ENCODE assay signal across 25 cellular contexts in genomic region chr5:143738415-143739401, GRCh38.
DNase-seq lines count a peak whose midpoint lies in the region; ATAC-seq, FAIRE-seq and TF ChIP-seq lines count a peak whose summit lies in the region.
"Had no signal": no experiment of that assay in that cellular context is flagged by ENCODE, and none has a peak within 500 bp of the region (broad histone marks: within the 10 kb centered on the region; RNA-seq: fewer than 3 reads in every experiment).

No MANE protein-coding gene starts in this region.

- H3K9ac ChIP-seq in HepG2 (ENCODE audit: insufficient read depth, low read depth, low read length): no peak overlapping the region

- H3K27ac ChIP-seq in RWPE2 (ENCODE audit: poor library complexity, severe bottlenecking) (no peak overlapping the region), HepG2 (ENCODE audit: extremely low read length, insufficient read depth, low read length) (no peak overlapping the region)
- H3K27ac ChIP-seq: colonic mucosa, esophagus muscularis mucosa, hepatocyte, WERI-Rb-1 had no signal

- no peak overlapping the region for H2AFZ ChIP-seq in HepG2 (ENCODE audit: low read length)
- H2AFZ ChIP-seq: hepatocyte had no signal

- POLR2A ChIA-PET in HepG2 (lab: Yijun Ruan, JAX): no interaction called here

- 29% methylated on average over 2 of the region's 2 CpGs for WGBS in HepG2 (ENCODE audit: low lambda C conversion rate)

- TF ChIP-seq CTCF in RWPE2 (IDR thresholded peaks at IDR 0.05; ENCODE audit: poor library complexity, severe bottlenecking): no peak
- no peak for TF ChIP-seq CTCF in HepG2 (CRISPR knock-in tag; IDR thresholded peaks at IDR 0.05)

- H3K9me3 ChIP-seq in RWPE2 (ENCODE audit: severe bottlenecking): no peaks in the 10 kb centered on the region
- no peaks in the 10 kb centered on the region for H3K9me3 ChIP-seq in HepG2 (ENCODE audit: low read length)
- H3K9me3 ChIP-seq: colonic mucosa, esophagus muscularis mucosa had no signal

- no peak for TF ChIP-seq RAD21 in HepG2 (CRISPR knock-in tag; IDR thresholded peaks at IDR 0.05)

- H3K27me3 ChIP-seq in RWPE2 (ENCODE audit: insufficient read depth, poor library complexity, severe bottlenecking) (no peaks in the 10 kb centered on the region), HepG2 (ENCODE audit: control insufficient read depth in 1 of 2, insufficient read depth in 2 of 2, low read length in 2 of 2) (peaks cover 0 to 3% of the 10 kb centered on the region in 2 experiments; a peak in 1 of 5 replicates)
- H3K27me3 ChIP-seq: colonic mucosa, esophagus muscularis mucosa, hepatocyte had no signal

- in situ Hi-C loops in HepG2 (cut with HindIII; ENCODE audit: extremely low pct_ligation_motif_present, low pct_unique_long_range_greater_than_20kb): no loop called here

- H4K20me1 ChIP-seq in HepG2 (ENCODE audit: insufficient read depth, low read length): no peaks in the 10 kb centered on the region

- TF ChIP-seq POLR2A in HepG2 (IDR thresholded peaks at IDR 0.05; ENCODE audit: insufficient read depth in 1 of 2, low read depth in 2 of 2, low read length in 2 of 2): no peak

- intact Hi-C loops in HepG2 (cut with micrococcal nuclease; ENCODE audit: unreplicated experiment): no loop called here

- no peaks in the 10 kb centered on the region for H3K79me2 ChIP-seq in HepG2 (ENCODE audit: insufficient read depth, low read length)
- H3K79me2 ChIP-seq: hepatocyte had no signal

- peak; percentile 82 for ATAC-seq in GM18861 (IDR thresholded peaks at IDR 0.05; ENCODE audit: unreplicated experiment)
- peak; percentile 29; the same call in 1 of the 3 replicates for ATAC-seq in RWPE2 (ENCODE audit: low read depth)
- no peak for ATAC-seq in HepG2
- ATAC-seq in HG02678 (IDR thresholded peaks at IDR 0.05; ENCODE audit: unreplicated experiment): no peak
- ATAC-seq in GM21423 (IDR thresholded peaks at IDR 0.05; ENCODE audit: unreplicated experiment): no peak
- ATAC-seq: CD8-positive, alpha-beta T cell; Right ventricle myocardium inferior; sciatic nerve had no signal

- no peak overlapping the region for H3K4me2 ChIP-seq in HepG2 (ENCODE audit: low read depth, low read length)
- H3K4me2 ChIP-seq: hepatocyte had no signal

- no peak for TF ChIP-seq EP300 in HepG2 (IDR thresholded peaks at IDR 0.05; ENCODE audit: low read depth in 2 of 2, low read length in 2 of 2)
- no peak for TF ChIP-seq EP300 in HepG2 (CRISPR knock-in tag; IDR thresholded peaks at IDR 0.05; ENCODE audit: borderline replicate concordance)

- H3K4me3 ChIP-seq in RWPE2 (ENCODE audit: severe bottlenecking) (no peak overlapping the region), HepG2 (replicated peaks in 1 of 3; ENCODE audit: insufficient read depth in 1 of 3, low read depth in 2 of 3, low read length in 3 of 3) (no peak overlapping the region)
- H3K4me3 ChIP-seq: colonic mucosa, esophagus muscularis mucosa, hepatocyte had no signal

- FAIRE-seq in HepG2 (lab: Jason Lieb, UNC): no peak

- DNase-seq in DMS53 treated with DMSO at 0.1 percent for 48 hours (lab: John Stamatoyannopoulos, UW; ENCODE audit: unreplicated experiment): peak; percentile 48
- no peak for DNase-seq in RWPE2 (ENCODE audit: low spot score)
- no peak for DNase-seq in HepG2 (ENCODE audit: low spot score)
- no peak for DNase-seq in AG08396 (ENCODE audit: low spot score)
- DNase-seq: activated CD4-positive, alpha-beta T cell treated with anti-CD3 and anti-CD28 coated beads, Interleukin-2, amount 10 ng/mL, durations not matched to agents 7 days and 5 days; activated naive CD4-positive, alpha-beta T cell treated with anti-CD3 and anti-CD28 coated beads, Interleukin-2, amount 50 U/mL, for 16 hours; CD8-positive, alpha-beta T cell; colonic mucosa; DMS153; effector memory CD4-positive, alpha-beta T cell; foreskin melanocyte; H7; immature natural killer cell; NCI-H1092; NCI-H187; OCI-M1; T-helper 9 cell; WERI-Rb-1 had no signal

- CTCF ChIA-PET in HepG2 (lab: Yijun Ruan, JAX; ENCODE audit: low intra/inter-chr PET ratio, low total read pairs): no interaction called here

- H3K4me1 ChIP-seq in RWPE2 (ENCODE audit: insufficient read depth, poor library complexity, severe bottlenecking) (peaks cover 3% of the 10 kb centered on the region), HepG2 (ENCODE audit: insufficient read depth, low read length) (no peaks in the 10 kb centered on the region)
- H3K4me1 ChIP-seq: colonic mucosa had no signal

- no peaks in the 10 kb centered on the region for H3K36me3 ChIP-seq in RWPE2 (ENCODE audit: low read depth)
- no peaks in the 10 kb centered on the region for H3K36me3 ChIP-seq in HepG2 (replicated peaks in 1 of 2; ENCODE audit: control insufficient read depth in 1 of 2, insufficient read depth in 2 of 2, low read length in 2 of 2)
- H3K36me3 ChIP-seq: colonic mucosa, esophagus muscularis mucosa, WERI-Rb-1 had no signal

- BruUV-seq in HepG2 (replicated peaks; lab: Mats Ljungman, UMichigan): no TSS peak

TF ChIP-seq in HepG2, 621 proteins besides CTCF, POLR2A, EP300 and RAD21:
- TF ChIP-seq PRDM15 (CRISPR knock-in tag; IDR thresholded peaks at IDR 0.05): no peak
- 0 out of 2 replicates have a peak, but pooled peaks have one; percentile 17 for TF ChIP-seq HNF4A (CRISPR knock-in tag; IDR thresholded peaks at IDR 0.05)

Comparison
In these comparisons a context has a peak if more than half of its experiments do, and no peak if none do; other contexts are left out.
1. ATAC-seq: peak in GM18861 (single experiment) and RWPE2 (single experiment); none in HepG2 (single experiment), HG02678 (single experiment) and GM21423 (single experiment).